Comparison of ENCODE assay signal across 9 cellular contexts in the genomic region with DNA sequence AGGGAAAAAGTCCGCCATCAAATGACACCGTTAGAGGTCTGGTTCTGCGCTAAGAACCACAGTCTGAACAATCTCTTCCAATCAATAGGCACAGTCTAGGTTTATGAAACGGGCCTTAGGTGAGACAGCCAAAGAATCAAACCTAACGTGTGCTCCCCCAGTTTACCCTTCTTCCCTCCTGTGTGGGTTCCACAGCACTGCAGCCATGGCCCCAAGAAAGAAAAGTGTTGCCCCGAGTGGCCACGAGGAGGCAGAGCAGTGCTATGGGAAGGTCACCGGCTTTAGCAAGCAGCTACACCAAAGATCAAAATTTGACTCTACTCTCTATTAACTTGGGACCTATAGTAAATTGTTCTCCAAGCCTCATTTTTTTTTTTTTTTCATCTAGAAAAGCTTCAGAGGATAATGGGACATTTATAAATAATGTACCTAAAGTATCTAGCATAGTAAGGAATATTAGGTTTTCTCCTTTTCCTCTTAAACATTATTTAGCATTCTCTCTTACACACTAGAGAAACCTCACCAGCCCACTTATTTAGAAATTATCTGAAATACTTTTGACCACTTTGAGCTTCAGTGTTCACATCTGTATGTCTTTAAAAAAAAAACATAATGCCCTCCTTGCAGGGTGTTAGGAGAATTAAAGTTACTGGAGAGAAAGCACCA.
A peak's percentile ranks its signal among the peaks of the same experiment; 100 is the strongest.
DNase-seq lines count a peak whose midpoint lies in the region; ATAC-seq and TF ChIP-seq lines count a peak whose summit lies in the region.
"Had no signal": no experiment of that assay in that cellular context is flagged by ENCODE, and none has a peak within 500 bp of the region (broad histone marks: within the 10 kb centered on the region; RNA-seq: fewer than 3 reads in every experiment).

No MANE protein-coding gene starts in this region.

- peaks cover 6% of the 10 kb centered on the region for H3K4me1 Mint-ChIP-seq in activated T-cell treated with anti-CD3 and anti-CD28 coated beads, Interleukin-2, amount 50 U/mL, for 24 hours (ENCODE audit: low read depth)
- peaks cover 6% of the 10 kb centered on the region for H3K4me1 Mint-ChIP-seq in type B pancreatic cell (ENCODE audit: unreplicated experiment)

- no peaks in the 10 kb centered on the region for H3K27me3 ChIP-seq in OCI-LY1 (ENCODE audit: insufficient read depth, low read length)

- TF ChIP-seq CTCF in OCI-LY1 (IDR thresholded peaks at IDR 0.05; ENCODE audit: low read length) (peak; percentile 96), fibroblast of the aortic adventitia (IDR thresholded peaks at IDR 0.05; ENCODE audit: insufficient read depth, low read length) (peak; percentile 92), omental fat pad (IDR thresholded peaks at IDR 0.05) (peak in 1 of 3 donors; percentile 55), type B pancreatic cell (conservative IDR thresholded peaks at IDR 0.05) (peak; percentile 83)

- H3K4me3 ChIP-seq in OCI-LY1 (ENCODE audit: low read depth, low read length, poor library complexity, severe bottlenecking) = no peak overlapping the region
- H3K4me3 ChIP-seq in fibroblast of the aortic adventitia (ENCODE audit: low read depth, low read length) = no peak overlapping the region

- DNase-seq in AG20443 (ENCODE audit: low spot score) (peak; percentile 73), fibroblast of the aortic adventitia (ENCODE audit: low read depth) (peak; percentile 71), omental fat pad (ENCODE audit: low spot score) (peak; percentile 40), type B pancreatic cell (ENCODE audit: extremely low spot score, unreplicated experiment) (no peak)
- DNase-seq in activated T-cell treated with anti-CD3 and anti-CD28 coated beads, Interleukin-2, amount 50 U/mL, for 24 hours = peak; percentile 76

- no peak overlapping the region for H3K4me3 Mint-ChIP-seq in activated T-cell treated with anti-CD3 and anti-CD28 coated beads, Interleukin-2, amount 50 U/mL, for 24 hours
- H3K4me3 Mint-ChIP-seq in type B pancreatic cell = no peak overlapping the region
- H3K4me3 Mint-ChIP-seq: IgD-negative memory B cell had no signal

- no peak overlapping the region for H2AFZ ChIP-seq in OCI-LY1 (ENCODE audit: low read length)

- peaks cover 82% of the 10 kb centered on the region for H3K36me3 ChIP-seq in OCI-LY1 (ENCODE audit: insufficient read depth, low read length)

- ATAC-seq in GM18520 (IDR thresholded peaks at IDR 0.05; ENCODE audit: unreplicated experiment) (peak; percentile 44), HG03159 (IDR thresholded peaks at IDR 0.05; ENCODE audit: unreplicated experiment) (peak; percentile 85), omental fat pad (ENCODE audit: low FRiP score) (peak; percentile 83)

- H3K36me3 Mint-ChIP-seq in activated T-cell treated with anti-CD3 and anti-CD28 coated beads, Interleukin-2, amount 50 U/mL, for 24 hours (ENCODE audit: low read depth) = peaks cover 90% of the 10 kb centered on the region
- peaks cover 44% of the 10 kb centered on the region for H3K36me3 Mint-ChIP-seq in type B pancreatic cell

- no peak overlapping the region for H3K27ac ChIP-seq in OCI-LY1 (ENCODE audit: low read depth, low read length, poor library complexity, severe bottlenecking)

- H4K20me1 ChIP-seq in OCI-LY1 (ENCODE audit: insufficient read depth, low read length) = no peaks in the 10 kb centered on the region

- H3K9ac ChIP-seq in OCI-LY1 (ENCODE audit: low read length) = no peak overlapping the region

- H3K79me2 ChIP-seq in OCI-LY1 (ENCODE audit: insufficient read depth, low read length) = no peaks in the 10 kb centered on the region

- H3K9me2 ChIP-seq in OCI-LY1 (ENCODE audit: low read depth, low read length) = no peaks in the 10 kb centered on the region

- no peaks in the 10 kb centered on the region for H3F3A ChIP-seq in OCI-LY1 (ENCODE audit: insufficient read depth, low read length)

- H3K27ac Mint-ChIP-seq in activated T-cell treated with anti-CD3 and anti-CD28 coated beads, Interleukin-2, amount 50 U/mL, for 24 hours = no peak overlapping the region
- H3K27ac Mint-ChIP-seq in type B pancreatic cell = no peak overlapping the region

- no peaks in the 10 kb centered on the region for H3K27me3 Mint-ChIP-seq in activated T-cell treated with anti-CD3 and anti-CD28 coated beads, Interleukin-2, amount 50 U/mL, for 24 hours
- H3K27me3 Mint-ChIP-seq in type B pancreatic cell = no peaks in the 10 kb centered on the region
- H3K27me3 Mint-ChIP-seq: IgD-negative memory B cell had no signal

- no peaks in the 10 kb centered on the region for H3K9me3 Mint-ChIP-seq in activated T-cell treated with anti-CD3 and anti-CD28 coated beads, Interleukin-2, amount 50 U/mL, for 24 hours
- no peaks in the 10 kb centered on the region for H3K9me3 Mint-ChIP-seq in type B pancreatic cell
- H3K9me3 Mint-ChIP-seq: IgD-negative memory B cell had no signal

- no peaks in the 10 kb centered on the region for H3K9me3 ChIP-seq in OCI-LY1 (ENCODE audit: low read length)

- H3K4me2 ChIP-seq in OCI-LY1 (ENCODE audit: low read length) = no peak overlapping the region

- peaks cover 3% of the 10 kb centered on the region for H3K4me1 ChIP-seq in OCI-LY1 (ENCODE audit: insufficient read depth, low read length, severe bottlenecking)
